Comparison of ENCODE assay signal across 8 cellular contexts in genomic region chr1:154419620-154420020, GRCh38. TPM values are rescaled to one million over a fixed set of nuclear protein-coding genes. Genes with fewer than 3 reads are reported as not detected.
DNase-seq lines count a peak whose midpoint lies in the region; ATAC-seq and TF ChIP-seq lines count a peak whose summit lies in the region.

No MANE protein-coding gene starts in this region.

- peak overlapping the region; percentile 86 for H3K4me3 Mint-ChIP-seq in activated naive CD4-positive, alpha-beta T cell treated with anti-CD3 and anti-CD28 coated beads, Interleukin-2, amount 50 U/mL, for 24 hours

- DNase-seq in AG04450 (ENCODE audit: low read depth, low spot score) = peak; percentile 78
- peak; percentile 82 for DNase-seq in LHCN-M2 (ENCODE audit: low read depth)
- DNase-seq in globus pallidus (ENCODE audit: low spot score) = peak; percentile 81
- peak; percentile 96 for DNase-seq in posterior vena cava (ENCODE audit: low spot score)
- DNase-seq in DMS114 treated with DMSO at 0.1 percent for 48 hours (lab: John Stamatoyannopoulos, UW; ENCODE audit: unreplicated experiment) = no peak

- peaks cover 1% of the 10 kb centered on the region for H3K36me3 Mint-ChIP-seq in activated naive CD4-positive, alpha-beta T cell treated with anti-CD3 and anti-CD28 coated beads, Interleukin-2, amount 50 U/mL, for 24 hours

- peaks cover 3% of the 10 kb centered on the region for H3K27me3 ChIP-seq in AG04450 (ENCODE audit: control insufficient read depth, insufficient read depth, low read length)

- intact Hi-C loops in posterior vena cava (cut with DNase I) = no loop called here

- no peak for ATAC-seq in GM19455 (IDR thresholded peaks at IDR 0.05; ENCODE audit: unreplicated experiment)
- no peak for ATAC-seq in GM18867 (IDR thresholded peaks at IDR 0.05; ENCODE audit: unreplicated experiment)

- TF ChIP-seq CTCF in AG04450 (IDR thresholded peaks at IDR 0.05; ENCODE audit: low read depth, low read length) = no peak

- peaks cover 88% of the 10 kb centered on the region for H3K4me1 Mint-ChIP-seq in activated naive CD4-positive, alpha-beta T cell treated with anti-CD3 and anti-CD28 coated beads, Interleukin-2, amount 50 U/mL, for 24 hours

- no peaks in the 10 kb centered on the region for H3K27me3 Mint-ChIP-seq in activated naive CD4-positive, alpha-beta T cell treated with anti-CD3 and anti-CD28 coated beads, Interleukin-2, amount 50 U/mL, for 24 hours

- POLR2A ChIA-PET in AG04450 (lab: Yijun Ruan, JAX) = interaction anchor here (0.8 to 1.7 kb wide), 4 partner anchors 11 to 25 kb away, joined by 3 to 9 read pairs (median 5); no protein-coding TSS in a partner anchor

- no peaks in the 10 kb centered on the region for H3K9me3 ChIP-seq in AG04450 (ENCODE audit: control insufficient read depth, insufficient read depth, low read length)

- H3K9me3 Mint-ChIP-seq in activated naive CD4-positive, alpha-beta T cell treated with anti-CD3 and anti-CD28 coated beads, Interleukin-2, amount 50 U/mL, for 24 hours = no peaks in the 10 kb centered on the region

- CTCF ChIA-PET in AG04450 (lab: Charles Lee) = interaction anchor here (0.8 to 1.9 kb wide), 4 partner anchors 11 to 86 kb away, joined by 3 to 9 read pairs (median 4); no protein-coding TSS in a partner anchor

- H3K27ac Mint-ChIP-seq in activated naive CD4-positive, alpha-beta T cell treated with anti-CD3 and anti-CD28 coated beads, Interleukin-2, amount 50 U/mL, for 24 hours = peak overlapping the region; percentile 99

- H3K4me3 ChIP-seq in AG04450 (ENCODE audit: low read depth, low read length) = peak overlapping the region; percentile 29; the same call in 1 of the 2 replicates

- peak overlapping the region; percentile 94 for H3K27ac ChIP-seq in AG04450 (ENCODE audit: low read depth, low read length)

RNA-seq across cellular contexts. Expression of gene IL6R, which starts 14.5 kb away (rescaled TPM):
- 5.9 and 6.1 TPM in 2 replicates for polyA plus RNA-seq in AG04450 (2011; rRNA removed)
- 8.3 and 14.7 TPM in 2 replicates for polyA minus RNA-seq in AG04450 (2011; rRNA and poly(A)+ RNA removed)
- total RNA-seq in LHCN-M2 (2014; rRNA removed) (0.19 and 0.40 TPM in 2 replicates), posterior vena cava (10 to 100 TPM; 19.6 to 24.1 TPM)
- 0.34 TPM for polyA plus RNA-seq in LHCN-M2 (2012)

Comparison
In these comparisons a context has a peak if more than half of its experiments do, and no peak if none do; other contexts are left out.
1. RNA of gene IL6R, which starts 14.5 kb away (total RNA-seq): 19.6 to 24.1 TPM in posterior vena cava; 0.19 to 0.40 TPM in LHCN-M2; every median in the first group is over 10 times any median in the second.